Comparison of ENCODE assay signal across 29 cellular contexts in the genomic region with DNA sequence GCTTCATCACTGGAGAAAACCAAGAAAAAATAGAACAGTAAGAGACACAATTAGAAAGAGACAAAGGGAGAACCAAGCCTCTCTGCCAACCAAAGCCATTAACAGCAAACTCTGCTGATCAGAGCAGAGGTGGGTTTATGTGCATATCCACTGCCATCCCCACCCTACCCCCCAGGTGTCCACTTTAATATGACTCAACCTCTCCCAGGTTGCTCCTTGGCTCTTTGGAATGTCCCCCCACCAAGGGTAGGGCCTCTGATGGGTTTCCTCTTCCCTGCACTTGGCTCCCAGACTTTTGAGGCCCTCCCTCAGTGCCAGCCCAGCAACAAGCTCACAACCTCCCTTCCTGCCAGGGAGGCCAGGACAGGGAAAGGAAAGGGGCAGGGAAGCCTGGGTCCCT.
"Had no signal": no experiment of that assay in that cellular context is flagged by ENCODE, and none has a peak within 500 bp of the region (broad histone marks: within the 10 kb centered on the region; RNA-seq: fewer than 3 reads in every experiment).

No MANE protein-coding gene starts in this region.

- H3K9me3 ChIP-seq: adrenal gland, ascending aorta, body of pancreas, breast epithelium had no signal

- H3K4me1 ChIP-seq: adrenal gland, ascending aorta, body of pancreas, breast epithelium had no signal

- H3K4me3 ChIP-seq: adrenal gland, ascending aorta, body of pancreas, breast epithelium, cardiac muscle cell had no signal

- DNase-seq: activated effector memory CD4-positive, alpha-beta T cell treated with anti-CD3 and anti-CD28 coated beads, Interleukin-2, amount 50 U/mL, for 16 hours; activated effector memory CD4-positive, alpha-beta T cell treated with Interleukin-2 at 50 U/mL for 16 hours; activated gamma-delta T cell; activated gamma-delta T cell treated with Interleukin-2 at 50 U/mL for 16 hours; activated naive CD4-positive, alpha-beta T cell; activated naive CD4-positive, alpha-beta T cell treated with anti-CD3 and anti-CD28 coated beads for 36 hours; activated naive CD4-positive, alpha-beta T cell treated with anti-CD3 and anti-CD28 coated beads, Interleukin-2, amount 10 ng/mL, durations not matched to agents 7 days and 5 days; activated naive CD4-positive, alpha-beta T cell treated with anti-CD3 and anti-CD28 coated beads, Interleukin-2, amount 50 U/mL, for 16 hours; activated naive CD4-positive, alpha-beta T cell treated with Interleukin-2 at 50 U/mL for 16 hours; activated naive CD8-positive, alpha-beta T cell treated with anti-CD3 and anti-CD28 coated beads for 36 hours; activated naive CD8-positive, alpha-beta T cell treated with anti-CD3 and anti-CD28 coated beads, Interleukin-2, amount 10 ng/mL, durations not matched to agents 7 days and 5 days; activated naive CD8-positive, alpha-beta T cell treated with anti-CD3 and anti-CD28 coated beads, Interleukin-2, amount 50 U/mL, for 24 hours; activated T-cell treated with anti-CD3 and anti-CD28 coated beads, Interleukin-2, amount 50 U/mL, for 1 hour; activated T-cell treated with anti-CD3 and anti-CD28 coated beads, Interleukin-2, amount 50 U/mL, for 24 hours; activated T-cell treated with anti-CD3 and anti-CD28 coated beads, Interleukin-2, amount 50 U/mL, for 4 hours; activated T-cell treated with anti-CD3 and anti-CD28 coated beads, Interleukin-2, amount 50 U/mL, for 48 hours; activated T-cell treated with anti-CD3 and anti-CD28 coated beads, Interleukin-2, amount 50 U/mL, for 72 hours; adrenal gland; amniotic stem cell; amygdala; anterior cingulate cortex; aorta; body of pancreas; brain microvascular endothelial cell; caudate nucleus; central memory CD4-positive, alpha-beta T cell had no signal

- H3K36me3 ChIP-seq: adrenal gland, ascending aorta, brain microvascular endothelial cell, breast epithelium, cardiac muscle cell had no signal

- H3K27ac ChIP-seq: adrenal gland, ascending aorta, body of pancreas, brain microvascular endothelial cell, breast epithelium, cardiac muscle cell had no signal
